In genomic region chr11:35618497-35619029, GRCh38 we compare ENCODE assay signal across 9 cellular contexts. TPM values are rescaled to one million over a fixed set of nuclear protein-coding genes. Genes with fewer than 3 reads are reported as not detected.
DNase-seq lines count a peak whose midpoint lies in the region; ATAC-seq, FAIRE-seq and TF ChIP-seq lines count a peak whose summit lies in the region.
"Had no signal": no experiment of that assay in that cellular context is flagged by ENCODE, and none has a peak within 500 bp of the region (broad histone marks: within the 10 kb centered on the region; RNA-seq: fewer than 3 reads in every experiment).

No MANE protein-coding gene starts in this region.

- H3F3A ChIP-seq in Loucy (ENCODE audit: low read depth), result 0 out of 2 replicates have a peak, but pooled peaks cover 2% of the 10 kb centered on the region

- H3K27me3 ChIP-seq in Loucy (ENCODE audit: insufficient read depth, low read length, poor library complexity, severe bottlenecking) (peaks cover 10% of the 10 kb centered on the region), lower lobe of right lung (ENCODE audit: low read depth) (peaks cover 29% of the 10 kb centered on the region), vagina (no peaks in the 10 kb centered on the region)

- TF ChIP-seq CTCF in Loucy (conservative IDR thresholded peaks at IDR 0.05; ENCODE audit: low read length), result no peak
- no peak for TF ChIP-seq CTCF in choroid plexus epithelial cell (conservative IDR thresholded peaks at IDR 0.05; ENCODE audit: low read depth, low read length)
- no peak for TF ChIP-seq CTCF in lower lobe of right lung (IDR thresholded peaks at IDR 0.05)
- no peak for TF ChIP-seq CTCF in vagina (IDR thresholded peaks at IDR 0.05)
- no peak for TF ChIP-seq CTCF in kidney (IDR thresholded peaks at IDR 0.05; ENCODE audit: borderline replicate concordance, extremely low read depth, insufficient read depth)

- H4K20me1 ChIP-seq in Loucy (ENCODE audit: insufficient read depth, low read length, poor library complexity, severe bottlenecking), result no peaks in the 10 kb centered on the region

- peak overlapping the region; percentile 52 for H3K4me2 ChIP-seq in Loucy (ENCODE audit: low read depth, low read length, poor library complexity, severe bottlenecking)

- H3K36me3 ChIP-seq in Loucy (ENCODE audit: insufficient read depth, low read length), result no peaks in the 10 kb centered on the region
- no peaks in the 10 kb centered on the region for H3K36me3 ChIP-seq in lower lobe of right lung
- no peaks in the 10 kb centered on the region for H3K36me3 ChIP-seq in vagina
- no peaks in the 10 kb centered on the region for H3K36me3 ChIP-seq in kidney (ENCODE audit: control insufficient read depth in 1 of 2, insufficient read depth in 2 of 2, low read length in 2 of 2)

- H3K4me1 ChIP-seq in Loucy (ENCODE audit: insufficient read depth, low read length, poor library complexity, severe bottlenecking) (peaks cover 13% of the 10 kb centered on the region), lower lobe of right lung (peaks cover 18% of the 10 kb centered on the region), vagina (peaks cover 30% of the 10 kb centered on the region), kidney (ENCODE audit: control insufficient read depth in 1 of 2, insufficient read depth in 1 of 2, low read depth in 1 of 2, low read length in 2 of 2) (peaks cover 0 to 14% of the 10 kb centered on the region in 2 donors)

- H3K9me3 ChIP-seq in Loucy (ENCODE audit: insufficient read depth, low read depth, low read length) (no peaks in the 10 kb centered on the region), lower lobe of right lung (no peaks in the 10 kb centered on the region), vagina (no peaks in the 10 kb centered on the region), kidney (ENCODE audit: control insufficient read depth in 1 of 2, low read length in 2 of 2) (no peaks in the 10 kb centered on the region)

- H3K9ac ChIP-seq in Loucy (ENCODE audit: low read depth, low read length, poor library complexity, severe bottlenecking) (no peak overlapping the region), kidney (ENCODE audit: low read length in 2 of 2) (no peak overlapping the region)

- H2AFZ ChIP-seq in Loucy (ENCODE audit: low read length), result no peak overlapping the region

- H3K9me2 ChIP-seq in Loucy (replicated peaks; ENCODE audit: low read depth, low read length), result no peaks in the 10 kb centered on the region

- H3K4me3 ChIP-seq in Loucy (ENCODE audit: low read length, poor library complexity, severe bottlenecking) (peak overlapping the region; percentile 60), choroid plexus epithelial cell (ENCODE audit: low read depth, low read length) (peak overlapping the region; percentile 66), lower lobe of right lung (peak overlapping the region; percentile 65), vagina (peak overlapping the region; percentile 53 to 56), kidney (ENCODE audit: low read length in 2 of 2) (peak overlapping the region in 1 of 2 donors; percentile 63)

- peak in 2 of 3 experiments; percentile 40 to 83 for DNase-seq in NCI-H1417 (lab: John Stamatoyannopoulos, UW)
- no peak for DNase-seq in NCI-H1417 treated with DMSO at 0.1 percent for 48 hours (lab: John Stamatoyannopoulos, UW)
- peak; percentile 43 for DNase-seq in choroid plexus epithelial cell (ENCODE audit: low read depth)
- DNase-seq in lower lobe of right lung, result peak; percentile 49
- DNase-seq in vagina (ENCODE audit: extremely low spot score in 2 of 2), result no peak
- DNase-seq in kidney, result no peak

- no peaks in the 10 kb centered on the region for H3K79me2 ChIP-seq in Loucy (ENCODE audit: insufficient read depth, low read length)

- ATAC-seq in GM21786 (IDR thresholded peaks at IDR 0.05; ENCODE audit: unreplicated experiment) (peak; percentile 35), lower lobe of right lung (peak; percentile 60 to 65)

- intact Hi-C loops in lower lobe of right lung (cut with DNase I) (loop anchor here (5.0 kb wide), 1 partner anchor 639 kb away; no protein-coding TSS in a partner anchor), vagina (cut with DNase I) (loop anchor here (5.0 to 10.0 kb wide), 3 partner anchors 206 to 644 kb away; no protein-coding TSS in a partner anchor), kidney (cut with DNase I) (loop anchor here (5.0 kb wide), 1 partner anchor 649 kb away; no protein-coding TSS in a partner anchor)

- H3K27ac ChIP-seq in lower lobe of right lung (peak overlapping the region; percentile 76), vagina (peak overlapping the region; percentile 84), kidney (ENCODE audit: low read depth in 2 of 2, low read length in 2 of 2) (no peak overlapping the region)

- TF ChIP-seq POLR2A in vagina (IDR thresholded peaks at IDR 0.05), result no peak

- no peak for FAIRE-seq in kidney (lab: Jason Lieb, UNC)

RNA-seq across cellular contexts. Expression of gene FJX1, which starts 0.3 kb away (rescaled TPM):
- total RNA-seq in lower lobe of right lung (1.5 TPM), vagina (7.4 TPM), kidney (7.9 TPM)
- polyA plus RNA-seq in kidney (ENCODE audit: insufficient read depth, low read depth, low replicate concordance), result 4.2 TPM
- total RNA-seq: CD4-positive, CD25-positive, alpha-beta regulatory T cell had no signal
- polyA plus RNA-seq: CD4-positive, CD25-positive, alpha-beta regulatory T cell had no signal

RNA-seq across cellular contexts. Expression of gene TRIM44, which starts 44.0 kb away (rescaled TPM):
- total RNA-seq in lower lobe of right lung, result 62.8 TPM
- 27.7 TPM for total RNA-seq in vagina
- 88.9 TPM for total RNA-seq in kidney
- 14.5 TPM for polyA plus RNA-seq in kidney (ENCODE audit: insufficient read depth, low read depth, low replicate concordance)

Comparison
In these comparisons a context has a peak if more than half of its experiments do, and no peak if none do; other contexts are left out.
1. DNase-seq: peak in NCI-H1417 (2 of 3), choroid plexus epithelial cell (single experiment) and lower lobe of right lung (single experiment); none in NCI-H1417 treated with DMSO at 0.1 percent for 48 hours (single experiment), vagina (0 of 2) and kidney (single experiment).
2. H3K27ac ChIP-seq: peak in lower lobe of right lung (single experiment) and vagina (single experiment); none in kidney (0 of 2).